9 cellular contexts compared by ENCODE assay signal in genomic region chr9:136742640-136743391, GRCh38. TPM values are rescaled to one million over a fixed set of nuclear protein-coding genes. Genes with fewer than 3 reads are reported as not detected.
DNase-seq lines count a peak whose midpoint lies in the region; ATAC-seq and TF ChIP-seq lines count a peak whose summit lies in the region.
"Had no signal": no experiment of that assay in that cellular context is flagged by ENCODE, and none has a peak within 500 bp of the region (broad histone marks: within the 10 kb centered on the region; RNA-seq: fewer than 3 reads in every experiment).

Gene LCN10 (minus strand): TSS chr9:136742940. CDS start chr9:136742903, 37 bp downstream.

- ATAC-seq in HG02981 (IDR thresholded peaks at IDR 0.05; ENCODE audit: unreplicated experiment) (no peak), natural killer cell (no peak), HG03175 (IDR thresholded peaks at IDR 0.05; ENCODE audit: unreplicated experiment) (no peak), HG02623 (IDR thresholded peaks at IDR 0.05; ENCODE audit: unreplicated experiment) (no peak)

- peak; percentile 59 for DNase-seq in DMS53 treated with DMSO at 0.1 percent for 48 hours (lab: John Stamatoyannopoulos, UW; ENCODE audit: unreplicated experiment)
- peak; percentile 55 for DNase-seq in NCI-H510A (lab: John Stamatoyannopoulos, UW)
- peak; percentile 35 for DNase-seq in dermis blood vessel endothelial cell
- no peak for DNase-seq in osteocyte (ENCODE audit: extremely low spot score, unreplicated experiment)
- DNase-seq in natural killer cell, result no peak
- DNase-seq: MM.1S had no signal

- no peaks in the 10 kb centered on the region for H3K36me3 Mint-ChIP-seq in osteocyte (ENCODE audit: unreplicated experiment)
- no peaks in the 10 kb centered on the region for H3K36me3 Mint-ChIP-seq in natural killer cell

- H3K27ac Mint-ChIP-seq in osteocyte (ENCODE audit: unreplicated experiment) (no peak within 1 kb of the TSS), natural killer cell (no peak within 1 kb of the TSS)

- H3K9me3 Mint-ChIP-seq in osteocyte (ENCODE audit: unreplicated experiment), result no peaks in the 10 kb centered on the region
- no peaks in the 10 kb centered on the region for H3K9me3 Mint-ChIP-seq in natural killer cell

- H3K4me1 Mint-ChIP-seq in osteocyte (ENCODE audit: unreplicated experiment) (no peaks in the 10 kb centered on the region), natural killer cell (no peaks in the 10 kb centered on the region)

- H3K27me3 Mint-ChIP-seq in osteocyte (ENCODE audit: unreplicated experiment) (peaks cover 7% of the 10 kb centered on the region), natural killer cell (ENCODE audit: low read depth in 2 of 2) (peaks cover 0 to 7% of the 10 kb centered on the region in 2 donors)

- H3K4me3 Mint-ChIP-seq in osteocyte (ENCODE audit: unreplicated experiment) (no peak within 1 kb of the TSS), natural killer cell (no peak within 1 kb of the TSS)

- intact Hi-C loops in natural killer cell (cut with micrococcal nuclease), result no loop called here

- peak; percentile 47 for TF ChIP-seq CTCF in osteocyte (IDR thresholded peaks at IDR 0.05)
- TF ChIP-seq CTCF in natural killer cell (IDR thresholded peaks at IDR 0.05), result no peak

RNA-seq across cellular contexts. Expression of gene LCN10, which starts in this region (rescaled TPM):
- total RNA-seq in dermis blood vessel endothelial cell (0.05 TPM in 1 of 2 replicates, not detected in the other), osteocyte (not detected in 2 replicates), natural killer cell (not detected)

Comparison
In these comparisons a context has a peak if more than half of its experiments do, and no peak if none do; other contexts are left out.
1. Peak in DNase-seq in dermis blood vessel endothelial cell; RNA of the gene not detected or under 1 TPM.
2. DNase-seq: peak in DMS53 treated with DMSO at 0.1 percent for 48 hours (single experiment) and NCI-H510A (single experiment); none in osteocyte (single experiment) and natural killer cell (single experiment).